Comparison of ENCODE assay signal across 18 cellular contexts in genomic region chr5:8934455-8934854, GRCh38.
DNase-seq lines count a peak whose midpoint lies in the region; ATAC-seq and TF ChIP-seq lines count a peak whose summit lies in the region.
"Had no signal": no experiment of that assay in that cellular context is flagged by ENCODE, and none has a peak within 500 bp of the region (broad histone marks: within the 10 kb centered on the region; RNA-seq: fewer than 3 reads in every experiment).

No MANE protein-coding gene starts in this region.

- DNase-seq in DND-41 (no peak), WTC11 (ENCODE audit: low spot score) (no peak), foreskin keratinocyte (peak in 1 of 2 donors; percentile 18), kidney tubule cell (ENCODE audit: low spot score) (peak; percentile 21), NCI-H446 (lab: John Stamatoyannopoulos, UW) (no peak), NCI-H146 treated with DMSO at 0.1 percent for 48 hours (lab: John Stamatoyannopoulos, UW; ENCODE audit: unreplicated experiment) (no peak), BE2C (no peak)
- no peak for DNase-seq in activated T-cell treated with anti-CD3 and anti-CD28 coated beads, Interleukin-2, amount 50 U/mL, for 24 hours
- DNase-seq: 8988T; C1 segment of cervical spinal cord; CD4-positive, CD25-positive, alpha-beta regulatory T cell; CD8-positive, alpha-beta memory T cell; COR-L47; DMS 273 treated with DMSO at 0.1 percent for 48 hours; DMS53; GM23248 had no signal

- no peak overlapping the region for H3K4me3 ChIP-seq in DND-41 (ENCODE audit: low read depth in 1 of 2, low read length in 2 of 2)
- no peak overlapping the region for H3K4me3 ChIP-seq in BE2C (ENCODE audit: low read depth, low read length)
- H3K4me3 ChIP-seq: GM23248, HAP-1 had no signal

- no peaks in the 10 kb centered on the region for H3K4me1 ChIP-seq in DND-41 (ENCODE audit: insufficient read depth, low read length)
- H3K4me1 ChIP-seq in foreskin keratinocyte: no peaks in the 10 kb centered on the region
- H3K4me1 ChIP-seq in BE2C: no peaks in the 10 kb centered on the region
- H3K4me1 ChIP-seq: HAP-1 had no signal

- H2AFZ ChIP-seq in DND-41 (ENCODE audit: low read depth, low read length): peak overlapping the region; percentile 16; the same call in 1 of the 2 replicates
- H2AFZ ChIP-seq: GM23248 had no signal

- H3K9ac ChIP-seq in DND-41 (ENCODE audit: low read depth, low read length): no peak overlapping the region
- H3K9ac ChIP-seq: GM23248 had no signal

- H3K36me3 ChIP-seq in DND-41 (ENCODE audit: insufficient read depth, low read length) (no peaks in the 10 kb centered on the region), BE2C (no peaks in the 10 kb centered on the region)
- H3K36me3 ChIP-seq: HAP-1 had no signal

- no peaks in the 10 kb centered on the region; the same call in 1 of the 2 replicates for H3K27me3 Mint-ChIP-seq in WTC11 (ENCODE audit: low read depth)
- no peaks in the 10 kb centered on the region for H3K27me3 Mint-ChIP-seq in activated T-cell treated with anti-CD3 and anti-CD28 coated beads, Interleukin-2, amount 50 U/mL, for 24 hours
- H3K27me3 Mint-ChIP-seq: B cell; CD4-positive, CD25-positive, alpha-beta regulatory T cell; CD8-positive, alpha-beta memory T cell had no signal

- peaks cover 44% of the 10 kb centered on the region for H3K9me3 Mint-ChIP-seq in WTC11
- peaks cover 12% of the 10 kb centered on the region for H3K9me3 Mint-ChIP-seq in activated T-cell treated with anti-CD3 and anti-CD28 coated beads, Interleukin-2, amount 50 U/mL, for 24 hours

- H3K4me2 ChIP-seq in DND-41 (ENCODE audit: insufficient read depth, low read length): no peak overlapping the region

- POLR2A ChIA-PET in WTC11 (lab: Charles Lee): no interaction called here

- CTCF ChIA-PET in WTC11 (lab: Charles Lee): no interaction called here

- H3K27me3 ChIP-seq in DND-41 (ENCODE audit: insufficient read depth, low read length, poor library complexity) (no peaks in the 10 kb centered on the region), foreskin keratinocyte (no peaks in the 10 kb centered on the region), BE2C (no peaks in the 10 kb centered on the region)

- no peak overlapping the region for H3K27ac Mint-ChIP-seq in WTC11
- H3K27ac Mint-ChIP-seq in activated T-cell treated with anti-CD3 and anti-CD28 coated beads, Interleukin-2, amount 50 U/mL, for 24 hours: no peak overlapping the region
- H3K27ac Mint-ChIP-seq: B cell; CD4-positive, CD25-positive, alpha-beta regulatory T cell; CD8-positive, alpha-beta memory T cell had no signal

- TF ChIP-seq CTCF in DND-41 (IDR thresholded peaks at IDR 0.05; ENCODE audit: borderline replicate concordance, extremely low read depth, low read length, poor library complexity, severe bottlenecking) (no peak), WTC11 (IDR thresholded peaks at IDR 0.05) (no peak), foreskin keratinocyte (conservative IDR thresholded peaks at IDR 0.05) (no peak), BE2C (IDR thresholded peaks at IDR 0.05; ENCODE audit: low read depth, low read length) (no peak)

- no peaks in the 10 kb centered on the region for H4K20me1 ChIP-seq in DND-41 (ENCODE audit: insufficient read depth, low read length)

- ATAC-seq in DND-41 (ENCODE audit: insufficient read depth, low read depth) (no peak), WTC11 (peak; percentile 50), foreskin keratinocyte (peak; percentile 87)

- H3K9me3 ChIP-seq in DND-41 (ENCODE audit: insufficient read depth, low read length, severe bottlenecking): peaks cover 14% of the 10 kb centered on the region
- H3K9me3 ChIP-seq in BE2C: no peaks in the 10 kb centered on the region; the same call in 1 of the 2 replicates
- H3K9me3 ChIP-seq: HAP-1 had no signal

- H3K4me3 Mint-ChIP-seq in WTC11: no peak overlapping the region
- no peak overlapping the region for H3K4me3 Mint-ChIP-seq in activated T-cell treated with anti-CD3 and anti-CD28 coated beads, Interleukin-2, amount 50 U/mL, for 24 hours
- H3K4me3 Mint-ChIP-seq: B cell; CD4-positive, CD25-positive, alpha-beta regulatory T cell; CD8-positive, alpha-beta memory T cell had no signal

- H3K27ac ChIP-seq in DND-41 (ENCODE audit: low read length) (no peak overlapping the region), foreskin keratinocyte (no peak overlapping the region)
- H3K27ac ChIP-seq: GM23248 had no signal

- no peaks in the 10 kb centered on the region for H3K79me2 ChIP-seq in DND-41 (ENCODE audit: insufficient read depth, low read length)

- no peaks in the 10 kb centered on the region for H3K36me3 Mint-ChIP-seq in WTC11
- no peaks in the 10 kb centered on the region for H3K36me3 Mint-ChIP-seq in activated T-cell treated with anti-CD3 and anti-CD28 coated beads, Interleukin-2, amount 50 U/mL, for 24 hours (ENCODE audit: low read depth)
- H3K36me3 Mint-ChIP-seq: CD4-positive, CD25-positive, alpha-beta regulatory T cell; CD8-positive, alpha-beta memory T cell had no signal

- no peaks in the 10 kb centered on the region; the same call in 1 of the 2 replicates for H3K4me1 Mint-ChIP-seq in WTC11
- H3K4me1 Mint-ChIP-seq in activated T-cell treated with anti-CD3 and anti-CD28 coated beads, Interleukin-2, amount 50 U/mL, for 24 hours (ENCODE audit: low read depth): no peaks in the 10 kb centered on the region
- H3K4me1 Mint-ChIP-seq: B cell; CD4-positive, CD25-positive, alpha-beta regulatory T cell; CD8-positive, alpha-beta memory T cell had no signal

TF ChIP-seq in WTC11, 78 proteins besides CTCF, POLR2A, EP300 and RAD21:
- no peak for TF ChIP-seq EMX1 (CRISPR knock-in tag; IDR thresholded peaks at IDR 0.05)
- TF ChIP-seq ELF4 (CRISPR knock-in tag; IDR thresholded peaks at IDR 0.05; ENCODE audit: low read depth): no peak
- no peak for TF ChIP-seq CREB1 (CRISPR knock-in tag; IDR thresholded peaks at IDR 0.05)
- TF ChIP-seq HMGA2 (CRISPR knock-in tag; IDR thresholded peaks at IDR 0.05): no peak
- TF ChIP-seq ZNF121 (CRISPR knock-in tag; IDR thresholded peaks at IDR 0.05): no peak
- no peak for TF ChIP-seq ATF3 (CRISPR knock-in tag; conservative IDR thresholded peaks at IDR 0.05)
- TF ChIP-seq SMAD3 (CRISPR knock-in tag; IDR thresholded peaks at IDR 0.05; ENCODE audit: borderline replicate concordance): no peak
- no peak for TF ChIP-seq IRF2 (CRISPR knock-in tag; IDR thresholded peaks at IDR 0.05; ENCODE audit: borderline replicate concordance, low read depth)
TF ChIP-seq in WTC11: peak in this region for 0.
